In genomic region chr9:137087409-137087925, GRCh38 we compare ENCODE assay signal across 8 cellular contexts. TPM values are rescaled to one million over a fixed set of nuclear protein-coding genes. Genes with fewer than 3 reads are reported as not detected.
DNase-seq lines count a peak whose midpoint lies in the region; ATAC-seq and TF ChIP-seq lines count a peak whose summit lies in the region.

No MANE protein-coding gene starts in this region.

- TF ChIP-seq EP300 in stomach (IDR thresholded peaks at IDR 0.05), result no peak

- DNase-seq in AG09309 (ENCODE audit: low read depth), result no peak
- DNase-seq in H7, result no peak
- peak; percentile 56 for DNase-seq in activated CD8-positive, alpha-beta T cell treated with anti-CD3 and anti-CD28 coated beads for 36 hours
- DNase-seq in stomach, result no peak
- DNase-seq in RKO (ENCODE audit: low spot score), result no peak
- no peak for DNase-seq in posterior vena cava (ENCODE audit: low spot score)
- DNase-seq in hepatic stellate cell (ENCODE audit: low spot score), result no peak

- H3K27me3 ChIP-seq in H7 (ENCODE audit: control insufficient read depth, insufficient read depth, low read length), result no peaks in the 10 kb centered on the region
- H3K27me3 ChIP-seq in iPS-15b (ENCODE audit: control insufficient read depth, insufficient read depth, low read length), result peaks cover 4% of the 10 kb centered on the region
- no peaks in the 10 kb centered on the region for H3K27me3 ChIP-seq in stomach

- H3K36me3 ChIP-seq in H7 (replicated peaks; ENCODE audit: control insufficient read depth, insufficient read depth, low read length) (no peaks in the 10 kb centered on the region; the same call in 1 of the 2 replicates), iPS-15b (ENCODE audit: control insufficient read depth, insufficient read depth, low read length) (peaks cover 21% of the 10 kb centered on the region), stomach (peaks cover 4 to 47% (median 42%) of the 10 kb centered on the region in 4 donors)

- H3K27ac Mint-ChIP-seq in activated CD8-positive, alpha-beta T cell treated with anti-CD3 and anti-CD28 coated beads for 36 hours, result peak overlapping the region; percentile 91

- TF ChIP-seq CTCF in AG09309 (IDR thresholded peaks at IDR 0.05; ENCODE audit: control insufficient read depth, insufficient read depth, low read depth, low read length, missing control alignments) (no peak), stomach (IDR thresholded peaks at IDR 0.05) (no peak)
- no peak for TF ChIP-seq CTCF in activated CD8-positive, alpha-beta T cell treated with anti-CD3 and anti-CD28 coated beads for 36 hours (IDR thresholded peaks at IDR 0.05)

- H3K27me3 Mint-ChIP-seq in activated CD8-positive, alpha-beta T cell treated with anti-CD3 and anti-CD28 coated beads for 36 hours, result no peaks in the 10 kb centered on the region

- no peaks in the 10 kb centered on the region for H3K9me3 Mint-ChIP-seq in activated CD8-positive, alpha-beta T cell treated with anti-CD3 and anti-CD28 coated beads for 36 hours

- H3K27ac ChIP-seq in stomach, result peak overlapping the region; percentile 90 to 97 (median 96)

- no peak for TF ChIP-seq POLR2A in stomach (IDR thresholded peaks at IDR 0.05)

- H3K36me3 Mint-ChIP-seq in activated CD8-positive, alpha-beta T cell treated with anti-CD3 and anti-CD28 coated beads for 36 hours (ENCODE audit: low read depth), result peaks cover 6% of the 10 kb centered on the region

- ATAC-seq in activated CD8-positive, alpha-beta T cell treated with anti-CD3 and anti-CD28 coated beads for 36 hours, result no peak

- H3K9ac ChIP-seq in iPS-15b (ENCODE audit: low read depth, low read length), result peak overlapping the region; percentile 76

- peaks cover 36% of the 10 kb centered on the region for H3K4me1 Mint-ChIP-seq in activated CD8-positive, alpha-beta T cell treated with anti-CD3 and anti-CD28 coated beads for 36 hours (ENCODE audit: low read depth)

- POLR2A ChIA-PET in activated CD8-positive, alpha-beta T cell treated with anti-CD3 and anti-CD28 coated beads for 36 hours (lab: Charles Lee), result interaction anchor here (0.9 to 2.5 kb wide), 8 partner anchors 8 to 153 kb away, joined by 3 to 12 read pairs (median 6); partner anchors contain the start of genes SAPCD2 and UAP1L1

- peak overlapping the region; percentile 86 for H3K4me3 Mint-ChIP-seq in activated CD8-positive, alpha-beta T cell treated with anti-CD3 and anti-CD28 coated beads for 36 hours

- WGBS in stomach, 5 donors, result 8 to 15% (median 10%) methylated on average over 19 to 22 of the region's 22 CpGs

- H3K9me3 ChIP-seq in iPS-15b (ENCODE audit: control insufficient read depth, insufficient read depth, low read length) (no peaks in the 10 kb centered on the region), stomach (no peaks in the 10 kb centered on the region)

- peaks cover 2% of the 10 kb centered on the region for H3K4me1 ChIP-seq in iPS-15b (ENCODE audit: control insufficient read depth, insufficient read depth, low read length)
- H3K4me1 ChIP-seq in stomach, result peaks cover 17 to 61% (median 39%) of the 10 kb centered on the region in 4 donors

- H3K4me3 ChIP-seq in AG09309 (ENCODE audit: control insufficient read depth, low read depth, low read length) (peak overlapping the region; percentile 66), H7 (ENCODE audit: insufficient read depth, low read depth, low read length) (peak overlapping the region; percentile 76), iPS-15b (ENCODE audit: low read depth, low read length) (peak overlapping the region; percentile 75), stomach (peak overlapping the region; percentile 68 to 79 (median 73))

- CTCF ChIA-PET in activated CD8-positive, alpha-beta T cell treated with anti-CD3 and anti-CD28 coated beads for 36 hours (lab: Charles Lee), result interaction anchor here (0.6 to 3.2 kb wide), 13 partner anchors 8 to 359 kb away, joined by 3 to 17 read pairs (median 4); partner anchors contain the start of genes ABCA2, NPDC1 and RNF224

- intact Hi-C loops in activated CD8-positive, alpha-beta T cell treated with anti-CD3 and anti-CD28 coated beads for 36 hours (cut with micrococcal nuclease), result no loop called here
- intact Hi-C loops in stomach (cut with DNase I; ENCODE audit: low total_unique reads), result no loop called here
- intact Hi-C loops in posterior vena cava (cut with DNase I), result no loop called here

RNA-seq across cellular contexts. Expression of gene MAN1B1, which starts 0.7 kb away (rescaled TPM):
- 70.5 and 70.9 TPM in 2 replicates for total RNA-seq in H7 (2014; rRNA removed; shearing (Covaris generic))
- total RNA-seq in activated CD8-positive, alpha-beta T cell treated with anti-CD3 and anti-CD28 coated beads for 36 hours, result 10 to 100 TPM; 31.1 to 33.2 TPM
- total RNA-seq in stomach (100 to 1,000 TPM in 1 of 5 donors, 10 to 100 TPM in 3, 1 to 10 TPM in 1; 4.7 to 167 (median 44.6) TPM), posterior vena cava (10 to 100 TPM; 32.0 to 44.3 TPM)
- 10 to 100 TPM; 22.8 to 52.6 (median 35.0) TPM for polyA plus RNA-seq in stomach

RNA-seq across cellular contexts. Expression of gene UAP1L1, which starts 10.2 kb away (rescaled TPM):
- 9.0 and 14.9 TPM in 2 replicates for total RNA-seq in H7 (2014; rRNA removed; shearing (Covaris generic))
- 10 to 100 TPM; 49.8 to 50.1 TPM for total RNA-seq in activated CD8-positive, alpha-beta T cell treated with anti-CD3 and anti-CD28 coated beads for 36 hours
- total RNA-seq in stomach (10 to 100 TPM in 3 of 5 donors, 1 to 10 TPM in 2; 4.6 to 95.6 (median 22.8) TPM), posterior vena cava (10 to 100 TPM; 15.2 to 20.5 TPM)
- polyA plus RNA-seq in stomach, result 1 to 10 TPM; 4.1 to 7.4 (median 6.0) TPM

RNA-seq across cellular contexts. Expression of gene SAPCD2, which starts 17.1 kb away (rescaled TPM):
- total RNA-seq in H7 (2014; rRNA removed; shearing (Covaris generic)), result 59.7 and 59.9 TPM in 2 replicates
- total RNA-seq in activated CD8-positive, alpha-beta T cell treated with anti-CD3 and anti-CD28 coated beads for 36 hours, result 10 to 100 TPM; 13.5 to 13.7 TPM
- total RNA-seq in stomach (10 to 100 TPM in 1 of 5 donors, 1 to 10 TPM in 3, not detected in 1; 2.9 to 84.9 (median 4.4) TPM), posterior vena cava (under 1 TPM; 0.33 to 0.42 TPM)
- polyA plus RNA-seq in stomach, result 1 to 10 TPM; 1.7 to 5.0 (median 3.8) TPM

RNA-seq across cellular contexts. Expression of gene DPP7, which starts 27.1 kb away (rescaled TPM):
- total RNA-seq in H7 (2014; rRNA removed; shearing (Covaris generic)), result 15.8 and 18.2 TPM in 2 replicates
- 100 to 1,000 TPM; 222 to 227 TPM for total RNA-seq in activated CD8-positive, alpha-beta T cell treated with anti-CD3 and anti-CD28 coated beads for 36 hours
- total RNA-seq in stomach (100 to 1,000 TPM in 3 of 5 donors, 10 to 100 TPM in 2; 25.9 to 251 (median 103) TPM), posterior vena cava (100 to 1,000 TPM; 108 to 128 TPM)
- 100 to 1,000 TPM; 325 to 346 (median 338) TPM for polyA plus RNA-seq in stomach

RNA-seq across cellular contexts. Expression of gene ENTPD2, which starts 33.6 kb away (rescaled TPM):
- not detected in 2 replicates for total RNA-seq in H7 (2014; rRNA removed; shearing (Covaris generic))
- total RNA-seq in activated CD8-positive, alpha-beta T cell treated with anti-CD3 and anti-CD28 coated beads for 36 hours, result not detected
- total RNA-seq in stomach (10 to 100 TPM in 1 of 5 donors, 1 to 10 TPM in 3, not detected in 1; 2.2 to 11.3 (median 6.7) TPM), posterior vena cava (1 to 10 TPM in 1 of 2 donors, under 1 TPM in 1; 0.48 to 1.2 TPM)
- 1 to 10 TPM; 2.0 to 4.8 (median 2.9) TPM for polyA plus RNA-seq in stomach
